Comparison of ENCODE assay signal across 21 cellular contexts in genomic region chr1:215394084-215394991, GRCh38.
A peak's percentile ranks its signal among the peaks of the same experiment; 100 is the strongest.
DNase-seq lines count a peak whose midpoint lies in the region; ATAC-seq, FAIRE-seq and TF ChIP-seq lines count a peak whose summit lies in the region.
"Had no signal": no experiment of that assay in that cellular context is flagged by ENCODE, and none has a peak within 500 bp of the region (broad histone marks: within the 10 kb centered on the region; RNA-seq: fewer than 3 reads in every experiment).

No MANE protein-coding gene starts in this region.

- H3K9me3 Mint-ChIP-seq in GM23338, result peaks cover 9% of the 10 kb centered on the region; the same call in 2 of the 3 replicates
- H3K9me3 Mint-ChIP-seq in CD4-positive, alpha-beta memory T cell, result peaks cover 0 to 15% (median 7%) of the 10 kb centered on the region in 8 donors

- H3K4me2 ChIP-seq in GM23338 (no peak overlapping the region), H1 (ENCODE audit: insufficient read depth in 1 of 2, low read depth in 2 of 2, low read length in 2 of 2) (no peak overlapping the region)
- H3K4me2 ChIP-seq: A549 had no signal

- no peak overlapping the region for H3K4me3 Mint-ChIP-seq in GM23338
- no peak overlapping the region for H3K4me3 Mint-ChIP-seq in CD4-positive, alpha-beta memory T cell
- H3K4me3 Mint-ChIP-seq: CD8-positive, alpha-beta T cell had no signal

- H3K4me1 ChIP-seq in GM23338 (ENCODE audit: insufficient read depth) (no peaks in the 10 kb centered on the region), H1 (replicated peaks in 1 of 4; ENCODE audit: control insufficient read depth in 3 of 4, insufficient read depth in 4 of 4, low read length in 3 of 4) (no peaks in the 10 kb centered on the region), testis (no peaks in the 10 kb centered on the region)
- H3K4me1 ChIP-seq in CD4-positive, alpha-beta memory T cell (ENCODE audit: insufficient read depth, low read length), result no peaks in the 10 kb centered on the region
- H3K4me1 ChIP-seq: A549 had no signal

- H3K27ac Mint-ChIP-seq in GM23338, result no peak overlapping the region
- H3K27ac Mint-ChIP-seq in CD4-positive, alpha-beta memory T cell, result no peak overlapping the region
- H3K27ac Mint-ChIP-seq: CD8-positive, alpha-beta T cell had no signal

- H3K4ac ChIP-seq in H1 (replicated peaks; ENCODE audit: insufficient read length, low read depth, low read length), result no peak overlapping the region

- TF ChIP-seq EP300 in H1 (IDR thresholded peaks at IDR 0.05; ENCODE audit: borderline replicate concordance in 1 of 2, low read depth in 2 of 2, low read length in 2 of 2), result no peak

- 0 out of 3 replicates have a peak, but pooled peaks cover 3% of the 10 kb centered on the region for H3K36me3 Mint-ChIP-seq in GM23338 (ENCODE audit: low read depth)
- H3K36me3 Mint-ChIP-seq in CD4-positive, alpha-beta memory T cell, result no peaks in the 10 kb centered on the region
- H3K36me3 Mint-ChIP-seq: CD8-positive, alpha-beta T cell had no signal

- TF ChIP-seq RAD21 in H1 (IDR thresholded peaks at IDR 0.05 in 1 of 2, conservative IDR thresholded peaks at IDR 0.05 in 1 of 2; ENCODE audit: low read depth in 2 of 2, low read length in 2 of 2), result no peak

- no peak overlapping the region for H3K18ac ChIP-seq in H1 (ENCODE audit: extremely low read depth, low read length)

- H2BK12ac ChIP-seq in H1 (ENCODE audit: low read depth, low read length), result no peak overlapping the region

- H4K8ac ChIP-seq in H1 (ENCODE audit: extremely low read depth, insufficient read depth, low read length), result no peak overlapping the region; the same call in 1 of the 2 replicates

- H3K9ac ChIP-seq in H1 (replicated peaks in 1 of 4; ENCODE audit: extremely low read depth in 1 of 4, low read depth in 3 of 4, low read length in 3 of 4), result no peak overlapping the region

- peaks cover 6% of the 10 kb centered on the region for H3K27me3 Mint-ChIP-seq in GM23338 (ENCODE audit: insufficient read depth, low read depth, poor library complexity)
- H3K27me3 Mint-ChIP-seq in CD4-positive, alpha-beta memory T cell, result no peaks in the 10 kb centered on the region

- DNase-seq in Right ventricle myocardium inferior (ENCODE audit: missing footprints), result peak; percentile 60
- DNase-seq in left cardiac atrium, result no peak
- peak; percentile 5 for DNase-seq in GM23338 (ENCODE audit: low spot score)
- DNase-seq in H1 (ENCODE audit: low read depth in 1 of 2, low spot score in 2 of 2), result no peak
- peak; percentile 73 for DNase-seq in testis
- DNase-seq in left lobe of liver (ENCODE audit: low spot score), result no peak
- no peak for DNase-seq in CD4-positive, alpha-beta memory T cell
- DNase-seq: AML-193; Calu3; CD8-positive, alpha-beta T cell; DMS79 treated with DMSO at 0.1 percent for 48 hours; GF-D8; HCEC 1CT; IMR-90; KBM-7 had no signal

- H2BK5ac ChIP-seq in H1 (ENCODE audit: low read depth, low read length), result no peak overlapping the region; the same call in 1 of the 2 replicates

- H4K20me1 ChIP-seq in GM23338 (replicated peaks; ENCODE audit: insufficient read depth) (no peaks in the 10 kb centered on the region), H1 (replicated peaks in 1 of 2; ENCODE audit: control insufficient read depth in 1 of 2, insufficient read depth in 2 of 2, low read length in 2 of 2) (no peaks in the 10 kb centered on the region)

- H4K5ac ChIP-seq in H1 (ENCODE audit: insufficient read length, low read depth, low read length), result no peak overlapping the region

- no peaks in the 10 kb centered on the region for H3K23me2 ChIP-seq in H1 (ENCODE audit: low read depth, low read length)

- intact Hi-C loops in Right ventricle myocardium inferior (cut with DNase I) (no loop called here), left cardiac atrium (cut with DNase I) (no loop called here), testis (cut with DNase I; ENCODE audit: low total_unique reads) (no loop called here)
- intact Hi-C loops in CD4-positive, alpha-beta memory T cell (cut with micrococcal nuclease), result no loop called here

- FAIRE-seq in H1 (lab: Jason Lieb, UNC), result no peak
- FAIRE-seq: A549, GM19239, H54 had no signal

- H2BK120ac ChIP-seq in H1 (replicated peaks; ENCODE audit: low read depth, low read length), result no peak overlapping the region

- no peak for TF ChIP-seq CTCF in GM23338 (conservative IDR thresholded peaks at IDR 0.05; ENCODE audit: low read depth in 2 of 2)
- no peak for TF ChIP-seq CTCF in H1 (IDR thresholded peaks at IDR 0.05; ENCODE audit: control extremely low read depth in 1 of 3, insufficient read depth in 1 of 3, low read depth in 1 of 3, low read length in 3 of 3)
- TF ChIP-seq CTCF in testis (IDR thresholded peaks at IDR 0.05), result no peak

- no peak overlapping the region for H3K23ac ChIP-seq in H1 (ENCODE audit: insufficient read length)

- no peak overlapping the region for H2AK5ac ChIP-seq in H1 (ENCODE audit: low read depth, low read length)

- H3K27ac ChIP-seq in GM23338 (ENCODE audit: low read depth) (no peak overlapping the region), H1 (ENCODE audit: low read depth, low read length) (no peak overlapping the region), testis (no peak overlapping the region)
- no peak overlapping the region for H3K27ac ChIP-seq in CD4-positive, alpha-beta memory T cell (ENCODE audit: low read depth, low read length)
- H3K27ac ChIP-seq: 22Rv1, A549, C4-2B, HL-60 had no signal

- 0 out of 2 replicates have a peak, but pooled peaks cover 7% of the 10 kb centered on the region for H3K9me2 ChIP-seq in GM23338 (ENCODE audit: insufficient read depth)

- CTCF ChIA-PET in H1 (lab: Charles Lee; ENCODE audit: partially characterized antibody), result interaction anchor here (0.7 to 1.2 kb wide), 3 partner anchors 22 to 936 kb away, joined by 3 to 4 read pairs (median 4); no protein-coding TSS in a partner anchor
- CTCF ChIA-PET in CD4-positive, alpha-beta memory T cell (lab: Charles Lee; ENCODE audit: partially characterized antibody), result interaction anchor here (1.7 kb wide), 1 partner anchor 8 kb away, joined by 3 read pairs; no protein-coding TSS in a partner anchor

- no peaks in the 10 kb centered on the region for H3K79me1 ChIP-seq in H1 (ENCODE audit: low read depth, low read length)

- POLR2A ChIA-PET in H1 (lab: Charles Lee; ENCODE audit: partially characterized antibody), result no interaction called here
- POLR2A ChIA-PET in CD4-positive, alpha-beta memory T cell (lab: Charles Lee; ENCODE audit: partially characterized antibody), result no interaction called here

- no peaks in the 10 kb centered on the region for H3K79me2 ChIP-seq in GM23338 (replicated peaks; ENCODE audit: insufficient read depth)
- no peaks in the 10 kb centered on the region for H3K79me2 ChIP-seq in H1 (ENCODE audit: control insufficient read depth in 1 of 2, insufficient read depth in 2 of 2, low read length in 2 of 2)

- WGBS in H1 (ENCODE audit: extremely low coverage in 1 of 2, insufficient coverage in 1 of 2, insufficient read length in 1 of 2, insufficient replicate concordance in 2 of 2, low coverage in 1 of 2, low lambda C conversion rate in 2 of 2, missing lambda C conversion rate in 1 of 2), 2 experiments, result 94% methylated on average over 38 of the region's 53 CpGs; no CpG with 5 or more reads in 1 of the 2 experiments
- WGBS in testis, 2 donors, result 61 to 81% methylated on average over 32 to 49 of the region's 53 CpGs

- H3K27me3 ChIP-seq in GM23338 (ENCODE audit: insufficient read depth), result no peaks in the 10 kb centered on the region
- no peaks in the 10 kb centered on the region for H3K27me3 ChIP-seq in H1 (replicated peaks in 1 of 4; ENCODE audit: control insufficient read depth in 3 of 4, extremely low read depth in 1 of 4, insufficient read depth in 3 of 4, low read length in 3 of 4)
- no peaks in the 10 kb centered on the region for H3K27me3 ChIP-seq in testis
- H3K27me3 ChIP-seq in CD4-positive, alpha-beta memory T cell (ENCODE audit: insufficient read depth, low read length), result no peaks in the 10 kb centered on the region

- H2AFZ ChIP-seq in GM23338 (peak overlapping the region; percentile 90; the same call in 1 of the 2 replicates), H1 (ENCODE audit: low read length) (peak overlapping the region; percentile 90; the same call in 1 of the 2 replicates)

- no peak for ATAC-seq in Right ventricle myocardium inferior
- no peak for ATAC-seq in left cardiac atrium
- no peak; the same call in 2 of the 3 replicates for ATAC-seq in GM23338
- ATAC-seq in left lobe of liver, result no peak
- ATAC-seq: A549; CD8-positive, alpha-beta T cell had no signal

- no peak overlapping the region for H2BK15ac ChIP-seq in H1 (ENCODE audit: low read length)

- H3K36me3 ChIP-seq in GM23338 (ENCODE audit: insufficient read depth) (no peaks in the 10 kb centered on the region), H1 (ENCODE audit: control insufficient read depth in 2 of 4, insufficient read depth in 4 of 4, low read length in 3 of 4) (peaks cover 0 to 3% (median 0%) of the 10 kb centered on the region in 4 experiments; a peak in 1 of 8 replicates), testis (ENCODE audit: low read depth, missing control alignments) (no peaks in the 10 kb centered on the region)
- H3K36me3 ChIP-seq in CD4-positive, alpha-beta memory T cell (ENCODE audit: insufficient read depth, low read length), result no peaks in the 10 kb centered on the region

- TF ChIP-seq POLR2A in H1 (IDR thresholded peaks at IDR 0.05; ENCODE audit: control extremely low read depth in 1 of 2, low read depth in 2 of 2, low read length in 2 of 2) (no peak), testis (IDR thresholded peaks at IDR 0.05) (no peak)

- H3K56ac ChIP-seq in H1 (replicated peaks; ENCODE audit: insufficient read length, low read depth, low read length), result no peak overlapping the region

- H3K9me3 ChIP-seq in H1 (ENCODE audit: insufficient read depth in 2 of 2, low read depth in 1 of 2, low read length in 1 of 2), result peaks cover 1 to 5% of the 10 kb centered on the region in 2 experiments; a peak in 1 of 4 replicates
- no peaks in the 10 kb centered on the region for H3K9me3 ChIP-seq in testis
- H3K9me3 ChIP-seq in CD4-positive, alpha-beta memory T cell (ENCODE audit: control insufficient read depth in 1 of 2, low read length in 2 of 2), result no peaks in the 10 kb centered on the region
- H3K9me3 ChIP-seq: A549 had no signal

- H4K91ac ChIP-seq in H1 (replicated peaks; ENCODE audit: insufficient read length, low read length), result no peak overlapping the region

- H3K4me3 ChIP-seq in GM23338 (no peak overlapping the region), H1 (ENCODE audit: extremely low read depth in 1 of 4, insufficient read depth in 2 of 4, low read depth in 3 of 4, low read length in 4 of 4) (no peak overlapping the region), testis (peak overlapping the region; percentile 36 to 48)
- H3K4me3 ChIP-seq in CD4-positive, alpha-beta memory T cell (ENCODE audit: low read length in 2 of 2), result no peak overlapping the region
- H3K4me3 ChIP-seq: A549 had no signal

- H2BK20ac ChIP-seq in H1 (ENCODE audit: low read length), result no peak overlapping the region

- peaks cover 3% of the 10 kb centered on the region for H3K4me1 Mint-ChIP-seq in GM23338
- no peaks in the 10 kb centered on the region for H3K4me1 Mint-ChIP-seq in CD4-positive, alpha-beta memory T cell

- no peaks in the 10 kb centered on the region for H3F3A ChIP-seq in GM23338 (replicated peaks; ENCODE audit: low read depth)

- no peak overlapping the region for H3K14ac ChIP-seq in H1 (ENCODE audit: insufficient read length)

TF ChIP-seq in GM23338, 12 proteins besides CTCF, POLR2A, EP300 and RAD21 (continues in another document):
- TF ChIP-seq ZNF114 (CRISPR knock-in tag; IDR thresholded peaks at IDR 0.05), result no peak

TF ChIP-seq in H1, 55 proteins besides CTCF, POLR2A, EP300 and RAD21 (continues in another document):
- TF ChIP-seq POU5F1 (IDR thresholded peaks at IDR 0.05; ENCODE audit: low read depth, low read length), result no peak

Comparison
In these comparisons a context has a peak if more than half of its experiments do, and no peak if none do; other contexts are left out.
1. DNase-seq: peak in Right ventricle myocardium inferior (single experiment), GM23338 (single experiment) and testis (single experiment); none in left cardiac atrium (single experiment), H1 (0 of 2), left lobe of liver (single experiment) and CD4-positive, alpha-beta memory T cell (0 of 5).
2. H3K4me3 ChIP-seq: peak in testis (2 of 2); none in GM23338 (single experiment), H1 (0 of 4) and CD4-positive, alpha-beta memory T cell (0 of 2).